31 cellular contexts compared by ENCODE assay signal in genomic region chr19:44735011-44735410, GRCh38. TPM values are rescaled to one million over a fixed set of nuclear protein-coding genes. Genes with fewer than 3 reads are reported as not detected.
A peak's percentile ranks its signal among the peaks of the same experiment; 100 is the strongest.
DNase-seq lines count a peak whose midpoint lies in the region; ATAC-seq and TF ChIP-seq lines count a peak whose summit lies in the region.
"Had no signal": no experiment of that assay in that cellular context is flagged by ENCODE, and none has a peak within 500 bp of the region (broad histone marks: within the 10 kb centered on the region; RNA-seq: fewer than 3 reads in every experiment).

No MANE protein-coding gene starts in this region.

- 0 out of 2 replicates have a peak overlapping the region, but pooled peaks have one; percentile 34 for H2AFZ ChIP-seq in PC-3 (ENCODE audit: low read length)
- H2AFZ ChIP-seq: GM23338 had no signal

- TF ChIP-seq CTCF in PC-3 (conservative IDR thresholded peaks at IDR 0.05; ENCODE audit: low read depth, low read length): no peak
- TF ChIP-seq CTCF in colonic mucosa (IDR thresholded peaks at IDR 0.05): no peak
- TF ChIP-seq CTCF in neutrophil (IDR thresholded peaks at IDR 0.05): no peak
- TF ChIP-seq CTCF in heart left ventricle (IDR thresholded peaks at IDR 0.05): no peak

- BruUV-seq in PC-3 (replicated peaks; lab: Mats Ljungman, UMichigan): no TSS peak

- ATAC-seq in PC-3: peak; percentile 69
- ATAC-seq in HG02642 (IDR thresholded peaks at IDR 0.05; ENCODE audit: poor library complexity, unreplicated experiment): no peak
- ATAC-seq in GM18511 (IDR thresholded peaks at IDR 0.05; ENCODE audit: unreplicated experiment): no peak
- no peak for ATAC-seq in heart left ventricle
- ATAC-seq: activated CD8-positive, alpha-beta T cell treated with anti-CD3 and anti-CD28 coated beads for 36 hours; GM23338; HepG2 had no signal

- H3K4me3 ChIP-seq in PC-3 (ENCODE audit: low read length) (no peak overlapping the region), colonic mucosa (no peak overlapping the region), neutrophil (ENCODE audit: low read depth in 1 of 2, low read length in 1 of 2) (no peak overlapping the region), heart left ventricle (no peak overlapping the region)
- H3K4me3 ChIP-seq: dorsolateral prefrontal cortex, GM23338, lung, right atrium auricular region had no signal

- H3K9ac ChIP-seq in PC-3 (ENCODE audit: low read length) (no peak overlapping the region), colonic mucosa (ENCODE audit: low read depth in 2 of 2, low read length in 2 of 2) (peak overlapping the region in 1 of 2 donors; percentile 0)

- H3K27me3 ChIP-seq in PC-3 (ENCODE audit: low read length) (no peaks in the 10 kb centered on the region), colonic mucosa (no peaks in the 10 kb centered on the region), neutrophil (no peaks in the 10 kb centered on the region), heart left ventricle (no peaks in the 10 kb centered on the region)
- H3K27me3 ChIP-seq: right atrium auricular region had no signal

- H3K4me1 ChIP-seq in PC-3 (ENCODE audit: insufficient read depth, low read length) (peaks cover 15% of the 10 kb centered on the region; the same call in 1 of the 2 replicates), colonic mucosa (no peaks in the 10 kb centered on the region), neutrophil (ENCODE audit: control insufficient read depth in 1 of 2, insufficient read depth in 1 of 2, low read depth in 1 of 2, low read length in 1 of 2) (peaks cover 61 to 62% of the 10 kb centered on the region in 2 experiments), heart left ventricle (peaks cover 0 to 35% (median 0%) of the 10 kb centered on the region in 12 donors)
- H3K4me1 ChIP-seq: right atrium auricular region had no signal

- peak overlapping the region; percentile 53 for H3K27ac ChIP-seq in PC-3 (ENCODE audit: low read length)
- peak overlapping the region; percentile 8 for H3K27ac ChIP-seq in colonic mucosa
- H3K27ac ChIP-seq in neutrophil: peak overlapping the region; percentile 78
- no peak overlapping the region for H3K27ac ChIP-seq in heart left ventricle
- H3K27ac ChIP-seq: dorsolateral prefrontal cortex, right atrium auricular region had no signal

- POLR2A ChIA-PET in PC-3 (lab: Charles Lee; ENCODE audit: unreplicated experiment): no interaction called here

- no peaks in the 10 kb centered on the region for H3K9me2 ChIP-seq in PC-3 (replicated peaks; ENCODE audit: low read length)

- peak; percentile 70 for DNase-seq in ELR (ENCODE audit: low read depth)
- peak; percentile 58 for DNase-seq in PC-3
- DNase-seq in colonic mucosa: no peak
- DNase-seq in medulla oblongata (ENCODE audit: extremely low spot score): no peak
- DNase-seq in heart left ventricle: no peak
- DNase-seq: activated CD4-positive, CD25-positive, alpha-beta regulatory T cell; activated CD8-positive, alpha-beta T cell treated with anti-CD3 and anti-CD28 coated beads for 36 hours; activated naive CD4-positive, alpha-beta T cell; activated T-cell treated with anti-CD3 and anti-CD28 coated beads for 4 hours; amygdala; CD8-positive, alpha-beta memory T cell; DMS79; dorsolateral prefrontal cortex; foreskin fibroblast; hypothalamus; NCI-H510A treated with DMSO at 0.1 percent for 48 hours; occipital lobe; stimulated activated CD4-positive, alpha-beta T cell treated with anti-CD3 and anti-CD28 coated beads, Interleukin-12 subunit alpha, Interleukin-12 subunit beta, amount 100 ng/mL, for 4 hours; stimulated activated CD4-positive, alpha-beta T cell treated with anti-CD3 and anti-CD28 coated beads, Interleukin-4, amount 100 ng/mL, for 4 hours; T-helper 9 cell; trophoblast cell had no signal

- H3K79me2 ChIP-seq in PC-3 (ENCODE audit: low read length): no peaks in the 10 kb centered on the region

- WGBS in heart left ventricle, 4 donors: 74 to 82% (median 77%) methylated on average over 5 of the region's 5 CpGs

- intact Hi-C loops in PC-3 (cut with micrococcal nuclease) (no loop called here), colonic mucosa (cut with DNase I) (no loop called here), heart left ventricle (cut with DNase I) (no loop called here)

- no peak overlapping the region; the same call in 1 of the 2 replicates for H3K4me2 ChIP-seq in PC-3 (ENCODE audit: low read length)
- H3K4me2 ChIP-seq: GM23338 had no signal

- H3K9me3 ChIP-seq in PC-3 (ENCODE audit: low read length) (no peaks in the 10 kb centered on the region), colonic mucosa (no peaks in the 10 kb centered on the region), neutrophil (no peaks in the 10 kb centered on the region), heart left ventricle (no peaks in the 10 kb centered on the region)
- H3K9me3 ChIP-seq: right atrium auricular region had no signal

- no peak for TF ChIP-seq POLR2A in heart left ventricle (IDR thresholded peaks at IDR 0.05)

- CTCF ChIA-PET in PC-3 (lab: Charles Lee): no interaction called here

- H4K20me1 ChIP-seq in PC-3 (ENCODE audit: low read length): no peaks in the 10 kb centered on the region

- no peaks in the 10 kb centered on the region for H3K36me3 ChIP-seq in PC-3 (ENCODE audit: low read depth, low read length)
- H3K36me3 ChIP-seq in colonic mucosa: no peaks in the 10 kb centered on the region
- no peaks in the 10 kb centered on the region for H3K36me3 ChIP-seq in neutrophil
- H3K36me3 ChIP-seq in heart left ventricle: no peaks in the 10 kb centered on the region
- H3K36me3 ChIP-seq: right atrium auricular region had no signal

- no peaks in the 10 kb centered on the region for H3F3A ChIP-seq in PC-3 (ENCODE audit: low read length, unreplicated experiment)

RNA-seq across cellular contexts. Expression of gene BCL3, which starts 13.5 kb away (rescaled TPM):
- total RNA-seq in PC-3 (2014; rRNA removed): 22.9 and 25.5 TPM in 2 replicates
- 10 to 100 TPM; 76.4 to 99.5 TPM for total RNA-seq in colonic mucosa
- 10 to 100 TPM; 11.7 to 90.5 (median 22.9) TPM for total RNA-seq in heart left ventricle
- 10 to 100 TPM; 18.6 to 18.9 TPM for polyA plus RNA-seq in heart left ventricle
- total RNA-seq: occipital lobe had no signal

RNA-seq across cellular contexts. Expression of gene CEACAM16, which starts 36.1 kb away (rescaled TPM):
- total RNA-seq in PC-3 (2014; rRNA removed) (not detected in 2 replicates), colonic mucosa (under 1 TPM in 1 of 2 donors, not detected in 1; 0.52 TPM), heart left ventricle (not detected)
- polyA plus RNA-seq in heart left ventricle: not detected
- total RNA-seq: activated CD8-positive, alpha-beta T cell treated with anti-CD3 and anti-CD28 coated beads for 36 hours; cardiac septum; CD8-positive, alpha-beta memory T cell; dorsolateral prefrontal cortex; epithelial cell of proximal tubule; GM23338; HepG2; occipital lobe; right atrium auricular region had no signal
- polyA plus RNA-seq: CD8-positive, alpha-beta memory T cell; GM23338; HepG2; lung had no signal

RNA-seq across cellular contexts. Expression of gene CBLC, which starts 42.7 kb away (rescaled TPM):
- total RNA-seq in PC-3 (2014; rRNA removed) (25.4 and 26.4 TPM in 2 replicates), colonic mucosa (10 to 100 TPM; 65.6 to 78.0 TPM), heart left ventricle (not detected)
- under 1 TPM in 1 of 2 donors, not detected in 1; 0.04 TPM for polyA plus RNA-seq in heart left ventricle
- total RNA-seq: activated CD8-positive, alpha-beta T cell treated with anti-CD3 and anti-CD28 coated beads for 36 hours; cardiac septum; CD8-positive, alpha-beta memory T cell; myocyte; occipital lobe; right atrium auricular region had no signal
- polyA plus RNA-seq: CD8-positive, alpha-beta memory T cell had no signal

Comparison
In these comparisons a context has a peak if more than half of its experiments do, and no peak if none do; other contexts are left out.
1. DNase-seq: peak in ELR (single experiment) and PC-3 (single experiment); none in colonic mucosa (single experiment), medulla oblongata (single experiment) and heart left ventricle (0 of 5).
2. H3K27ac ChIP-seq: peak in PC-3 (single experiment), colonic mucosa (single experiment) and neutrophil (single experiment); none in heart left ventricle (0 of 12).
3. RNA of gene CBLC, which starts 42.7 kb away (total RNA-seq): 65.6 to 78.0 TPM in colonic mucosa and 25.4 to 26.4 TPM in PC-3; not detected in heart left ventricle; every median in the first group is over 10 times any median in the second.